ENCODE assay signal across 28 cellular contexts in the genomic region with DNA sequence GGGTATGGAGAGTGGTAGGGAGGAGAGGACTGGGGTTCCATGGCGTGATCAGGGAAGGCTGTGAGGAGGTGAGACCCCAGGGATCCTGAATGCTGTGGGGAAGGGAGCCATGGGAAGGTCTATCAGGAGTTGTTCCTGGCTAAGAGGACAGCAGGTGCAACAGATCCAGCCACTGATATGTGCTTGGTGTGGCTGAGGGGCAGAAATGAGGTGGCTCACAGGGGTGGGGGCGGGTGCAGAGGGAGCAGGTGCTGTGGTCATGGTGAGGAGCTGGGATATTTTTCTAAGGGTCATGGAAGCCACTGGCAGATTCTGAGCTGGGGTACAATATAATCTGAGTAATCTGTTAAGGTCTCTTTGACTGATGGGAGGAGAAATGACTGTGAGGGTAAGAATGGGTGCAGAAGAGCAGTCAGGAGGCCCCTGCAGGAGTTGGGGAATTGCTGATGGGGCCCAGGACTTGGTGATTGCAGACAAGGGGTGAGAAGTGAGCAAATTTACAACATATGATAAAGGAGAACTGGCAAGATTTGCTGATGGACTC. TPM values are rescaled to one million over a fixed set of nuclear protein-coding genes. Genes with fewer than 3 reads are reported as not detected.
"Had no signal": no experiment of that assay in that cellular context is flagged by ENCODE, and none has a peak within 500 bp of the region (broad histone marks: within the 10 kb centered on the region; RNA-seq: fewer than 3 reads in every experiment).

No MANE protein-coding gene starts in this region.

- H3K36me3 Mint-ChIP-seq: activated naive CD4-positive, alpha-beta T cell treated with anti-CD3 and anti-CD28 coated beads, Interleukin-2, amount 10 ng/mL, durations not matched to agents 7 days and 5 days had no signal

- H3K4me3 Mint-ChIP-seq: activated CD4-positive, alpha-beta T cell treated with anti-CD3 and anti-CD28 coated beads, Interleukin-2, amount 10 ng/mL, durations not matched to agents 7 days and 5 days; activated CD8-positive, alpha-beta T cell treated with anti-CD3 and anti-CD28 coated beads for 36 hours; activated naive CD4-positive, alpha-beta T cell treated with anti-CD3 and anti-CD28 coated beads, Interleukin-2, amount 10 ng/mL, durations not matched to agents 7 days and 5 days; activated naive CD8-positive, alpha-beta T cell; activated naive CD8-positive, alpha-beta T cell treated with anti-CD3 and anti-CD28 coated beads, Interleukin-2, amount 50 U/mL, for 24 hours; activated T-cell treated with anti-CD3 and anti-CD28 coated beads, Interleukin-2, amount 50 U/mL, for 72 hours; activated T-helper 17 cell treated with anti-CD3 and anti-CD28 coated beads, Interleukin-2, amount 50 U/mL, for 72 hours; brain; T-helper 1 cell treated with Interleukin-12 subunit alpha and Interleukin-12 subunit beta and Interleukin-4 antibody, amounts not matched to agents 30 μg/mL and 1 μg/mL, for 36 hours; T-helper 2 cell treated with Interferon-gamma antibody and Interleukin-4, amounts not matched to agents 5 μg/mL and 100 μg/mL, for 36 hours had no signal

- DNase-seq: activated CD4-positive, alpha-beta T cell treated with anti-CD3 and anti-CD28 coated beads, Interleukin-2, amount 10 ng/mL, durations not matched to agents 7 days and 5 days; activated CD8-positive, alpha-beta T cell treated with anti-CD3 and anti-CD28 coated beads for 36 hours; activated naive CD4-positive, alpha-beta T cell treated with anti-CD3 and anti-CD28 coated beads, Interleukin-2, amount 10 ng/mL, durations not matched to agents 7 days and 5 days; activated naive CD8-positive, alpha-beta T cell treated with anti-CD3 and anti-CD28 coated beads, Interleukin-2, amount 50 U/mL, for 24 hours; activated T-cell treated with anti-CD3 and anti-CD28 coated beads, Interleukin-2, amount 50 U/mL, for 1 hour; activated T-cell treated with anti-CD3 and anti-CD28 coated beads, Interleukin-2, amount 50 U/mL, for 72 hours; anterior cingulate cortex; caudate nucleus; IMR-90; NCI-H1105; NCI-H1417 treated with DMSO at 0.1 percent for 48 hours; NCI-H187 treated with DMSO at 0.1 percent for 48 hours; NCI-H2081; NCI-H2171 treated with DMSO at 0.1 percent for 48 hours; NCI-H2227 treated with DMSO at 0.1 percent for 48 hours; NCI-H446; NCI-H510A treated with DMSO at 0.1 percent for 48 hours; NCI-H526 treated with DMSO at 0.1 percent for 48 hours; NCI-H774; SHP77; SJCRH30 had no signal

- H3K4me1 Mint-ChIP-seq: activated CD4-positive, alpha-beta T cell treated with anti-CD3 and anti-CD28 coated beads, Interleukin-2, amount 10 ng/mL, durations not matched to agents 7 days and 5 days; activated naive CD4-positive, alpha-beta T cell treated with anti-CD3 and anti-CD28 coated beads, Interleukin-2, amount 10 ng/mL, durations not matched to agents 7 days and 5 days; activated naive CD8-positive, alpha-beta T cell treated with anti-CD3 and anti-CD28 coated beads, Interleukin-2, amount 50 U/mL, for 24 hours; activated T-helper 17 cell treated with anti-CD3 and anti-CD28 coated beads, Interleukin-2, amount 50 U/mL, for 72 hours had no signal

- H3K27me3 Mint-ChIP-seq: activated naive CD8-positive, alpha-beta T cell treated with anti-CD3 and anti-CD28 coated beads, Interleukin-2, amount 50 U/mL, for 24 hours; brain had no signal

- H3K9me3 Mint-ChIP-seq: activated CD4-positive, alpha-beta T cell treated with anti-CD3 and anti-CD28 coated beads, Interleukin-2, amount 10 ng/mL, durations not matched to agents 7 days and 5 days; activated CD8-positive, alpha-beta T cell treated with anti-CD3 and anti-CD28 coated beads for 36 hours; activated naive CD4-positive, alpha-beta T cell treated with anti-CD3 and anti-CD28 coated beads, Interleukin-2, amount 10 ng/mL, durations not matched to agents 7 days and 5 days; activated naive CD8-positive, alpha-beta T cell treated with anti-CD3 and anti-CD28 coated beads, Interleukin-2, amount 50 U/mL, for 24 hours; activated T-cell treated with anti-CD3 and anti-CD28 coated beads, Interleukin-2, amount 50 U/mL, for 72 hours; activated T-helper 17 cell treated with anti-CD3 and anti-CD28 coated beads, Interleukin-2, amount 50 U/mL, for 72 hours; brain; T-helper 1 cell treated with Interleukin-12 subunit alpha and Interleukin-12 subunit beta and Interleukin-4 antibody, amounts not matched to agents 30 μg/mL and 1 μg/mL, for 36 hours; T-helper 2 cell treated with Interferon-gamma antibody and Interleukin-4, amounts not matched to agents 5 μg/mL and 100 μg/mL, for 36 hours had no signal

- H3K27ac Mint-ChIP-seq: activated CD4-positive, alpha-beta T cell treated with anti-CD3 and anti-CD28 coated beads, Interleukin-2, amount 10 ng/mL, durations not matched to agents 7 days and 5 days; activated CD8-positive, alpha-beta T cell treated with anti-CD3 and anti-CD28 coated beads for 36 hours; activated naive CD4-positive, alpha-beta T cell treated with anti-CD3 and anti-CD28 coated beads, Interleukin-2, amount 10 ng/mL, durations not matched to agents 7 days and 5 days; activated naive CD8-positive, alpha-beta T cell; activated naive CD8-positive, alpha-beta T cell treated with anti-CD3 and anti-CD28 coated beads, Interleukin-2, amount 50 U/mL, for 24 hours; activated T-cell treated with anti-CD3 and anti-CD28 coated beads, Interleukin-2, amount 50 U/mL, for 72 hours; activated T-helper 17 cell treated with anti-CD3 and anti-CD28 coated beads, Interleukin-2, amount 50 U/mL, for 72 hours; T-helper 1 cell treated with Interleukin-12 subunit alpha and Interleukin-12 subunit beta and Interleukin-4 antibody, amounts not matched to agents 30 μg/mL and 1 μg/mL, for 36 hours; T-helper 2 cell treated with Interferon-gamma antibody and Interleukin-4, amounts not matched to agents 5 μg/mL and 100 μg/mL, for 36 hours had no signal

- ATAC-seq: activated CD8-positive, alpha-beta T cell treated with anti-CD3 and anti-CD28 coated beads for 36 hours; activated naive CD8-positive, alpha-beta T cell treated with anti-CD3 and anti-CD28 coated beads, Interleukin-2, amount 50 U/mL, for 24 hours; activated T-helper 17 cell treated with anti-CD3 and anti-CD28 coated beads, Interleukin-2, amount 50 U/mL, for 72 hours; K562; Panc1 had no signal

RNA-seq across cellular contexts. Expression of gene DMC1, which starts 31.3 kb away (rescaled TPM):
- total RNA-seq: SJCRH30 had no signal
